12 cellular contexts compared by ENCODE assay signal in the genomic region with DNA sequence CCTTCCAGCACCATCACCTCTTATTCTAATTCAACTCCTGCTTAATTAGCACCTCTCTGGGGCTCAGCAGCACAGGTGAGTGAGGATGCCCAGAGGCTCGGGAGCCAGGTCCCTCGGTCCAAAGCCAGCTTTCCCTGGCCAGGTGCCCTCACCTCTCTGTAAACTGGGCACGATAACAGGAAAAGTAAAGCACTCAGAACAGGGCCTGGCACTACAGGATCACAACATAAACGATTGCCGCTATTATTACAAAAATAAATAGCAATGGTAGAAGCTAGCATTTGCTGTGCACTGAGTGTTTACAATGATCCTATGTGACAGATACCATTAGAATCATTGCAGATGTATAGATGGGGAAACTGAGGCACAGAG. TPM values are rescaled to one million over a fixed set of nuclear protein-coding genes. Genes with fewer than 3 reads are reported as not detected.
DNase-seq lines count a peak whose midpoint lies in the region; ATAC-seq and TF ChIP-seq lines count a peak whose summit lies in the region.
"Had no signal": no experiment of that assay in that cellular context is flagged by ENCODE, and none has a peak within 500 bp of the region (broad histone marks: within the 10 kb centered on the region; RNA-seq: fewer than 3 reads in every experiment).

No MANE protein-coding gene starts in this region.

- intact Hi-C loops in prostate gland (cut with DNase I): no loop called here

- no peaks in the 10 kb centered on the region for H3K9me3 ChIP-seq in BLaER1
- H3K9me3 ChIP-seq in prostate gland: no peaks in the 10 kb centered on the region

- 38% methylated on average over 5 of the region's 5 CpGs for WGBS in prostate gland

- H4K20me1 ChIP-seq in BLaER1: no peaks in the 10 kb centered on the region

- peaks cover 3% of the 10 kb centered on the region for H3K4me1 Mint-ChIP-seq in chondrocyte (ENCODE audit: low read depth)

- H3K4me2 ChIP-seq in BLaER1: peak overlapping the region; percentile 78

- DNase-seq in chondrocyte (ENCODE audit: low spot score) (peak; percentile 19), prostate gland (ENCODE audit: low spot score) (peak; percentile 61), G401 (ENCODE audit: low spot score) (no peak), NCI-H1694 (lab: John Stamatoyannopoulos, UW) (no peak)
- DNase-seq: CD4-positive, alpha-beta memory T cell; DMS79 had no signal

- no peak overlapping the region for H3K9ac ChIP-seq in BLaER1

- no peak for TF ChIP-seq POLR2A in prostate gland (IDR thresholded peaks at IDR 0.05)

- no peaks in the 10 kb centered on the region; the same call in 1 of the 2 replicates for H3K27me3 ChIP-seq in BLaER1
- no peaks in the 10 kb centered on the region for H3K27me3 ChIP-seq in prostate gland (replicated peaks; ENCODE audit: insufficient read depth)

- peaks cover 52% of the 10 kb centered on the region for H3K27me3 Mint-ChIP-seq in chondrocyte (ENCODE audit: low read depth)
- H3K27me3 Mint-ChIP-seq: CD4-positive, alpha-beta memory T cell had no signal

- H3K27ac ChIP-seq in BLaER1 (no peak overlapping the region), C4-2B (peak overlapping the region; percentile 39), prostate gland (no peak overlapping the region)

- TF ChIP-seq CTCF in C4-2B (conservative IDR thresholded peaks at IDR 0.05) (no peak), chondrocyte (IDR thresholded peaks at IDR 0.05) (no peak), prostate gland (IDR thresholded peaks at IDR 0.05) (no peak)

- H3K4me3 Mint-ChIP-seq in chondrocyte (ENCODE audit: unreplicated experiment): no peak overlapping the region
- H3K4me3 Mint-ChIP-seq: CD4-positive, alpha-beta memory T cell had no signal

- H3K27ac Mint-ChIP-seq in chondrocyte (ENCODE audit: unreplicated experiment): no peak overlapping the region

- peaks cover 4% of the 10 kb centered on the region for H3K9me3 Mint-ChIP-seq in chondrocyte (ENCODE audit: low read depth)

- H3K36me3 Mint-ChIP-seq in chondrocyte (ENCODE audit: low read depth): no peaks in the 10 kb centered on the region

- no peak for ATAC-seq in HG03097 (IDR thresholded peaks at IDR 0.05; ENCODE audit: low FRiP score, unreplicated experiment)

- in situ Hi-C loops in G401 (cut with HindIII; ENCODE audit: low sequenced_read_pairs): no loop called here

- no peaks in the 10 kb centered on the region for H3K36me3 ChIP-seq in BLaER1
- no peaks in the 10 kb centered on the region for H3K36me3 ChIP-seq in prostate gland
- H3K36me3 ChIP-seq: HAP-1 had no signal

- H3K4me3 ChIP-seq in BLaER1: no peak overlapping the region
- no peak overlapping the region for H3K4me3 ChIP-seq in prostate gland
- H3K4me3 ChIP-seq: HAP-1 had no signal

- peaks cover 47% of the 10 kb centered on the region for H3K4me1 ChIP-seq in BLaER1
- peaks cover 4% of the 10 kb centered on the region for H3K4me1 ChIP-seq in prostate gland (replicated peaks)
- H3K4me1 ChIP-seq: HAP-1 had no signal

RNA-seq across cellular contexts. Expression of a gene that starts 2.6 kb away (rescaled TPM):
- total RNA-seq in chondrocyte (not detected in 3 replicates), prostate gland (1 to 10 TPM in 1 of 2 donors, not detected in 1; 5.1 TPM)
- not detected in 2 replicates for total RNA-seq in G401 (2014; rRNA removed; shearing (Covaris generic))
- total RNA-seq: CD4-positive, alpha-beta memory T cell; H1; HT1080 had no signal

RNA-seq across cellular contexts. Expression of a gene that starts 5.9 kb away (rescaled TPM):
- total RNA-seq in chondrocyte (not detected in 3 replicates), prostate gland (1 to 10 TPM in 1 of 2 donors, not detected in 1; 4.7 TPM)
- not detected in 2 replicates for total RNA-seq in G401 (2014; rRNA removed; shearing (Covaris generic))
- total RNA-seq: CD4-positive, alpha-beta memory T cell; H1; HT1080 had no signal

RNA-seq across cellular contexts. Expression of a gene that starts 21.3 kb away (rescaled TPM):
- total RNA-seq in chondrocyte (not detected in 3 replicates), prostate gland (not detected)
- total RNA-seq in G401 (2014; rRNA removed; shearing (Covaris generic)): not detected in 2 replicates
- total RNA-seq: CD4-positive, alpha-beta memory T cell; H1; HT1080 had no signal

RNA-seq across cellular contexts. Expression of a gene that starts 43.6 kb away (rescaled TPM):
- total RNA-seq in chondrocyte (not detected in 3 replicates), prostate gland (not detected)
- total RNA-seq in G401 (2014; rRNA removed; shearing (Covaris generic)): not detected in 2 replicates
- total RNA-seq: CD4-positive, alpha-beta memory T cell; H1; HT1080 had no signal

Comparison
In these comparisons a context has a peak if more than half of its experiments do, and no peak if none do; other contexts are left out.
1. DNase-seq: peak in chondrocyte (single experiment) and prostate gland (single experiment); none in G401 (single experiment) and NCI-H1694 (single experiment).